Comparison of ENCODE assay signal across 15 cellular contexts in the genomic region with DNA sequence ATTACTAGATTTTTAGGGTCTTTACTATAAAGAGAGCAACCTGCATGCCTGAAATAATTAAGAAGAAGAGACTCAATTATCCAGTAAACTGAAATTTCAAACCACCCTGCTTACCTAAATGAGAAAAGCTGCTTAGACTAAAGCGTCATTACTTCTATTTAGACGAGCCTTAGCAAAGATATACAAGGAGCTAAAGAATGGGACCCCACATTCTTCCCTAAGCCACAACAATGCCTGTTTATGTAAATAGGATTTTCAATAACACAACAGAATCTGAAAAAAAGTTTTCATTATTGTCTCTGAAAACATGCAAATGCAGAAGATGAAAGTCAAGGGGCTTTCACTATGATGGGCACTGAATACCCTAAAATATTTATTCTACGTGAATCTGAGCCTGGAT. TPM values are rescaled to one million over a fixed set of nuclear protein-coding genes. Genes with fewer than 3 reads are reported as not detected.
A peak's percentile ranks its signal among the peaks of the same experiment; 100 is the strongest.
DNase-seq lines count a peak whose midpoint lies in the region; ATAC-seq and TF ChIP-seq lines count a peak whose summit lies in the region.
"Had no signal": no experiment of that assay in that cellular context is flagged by ENCODE, and none has a peak within 500 bp of the region (broad histone marks: within the 10 kb centered on the region; RNA-seq: fewer than 3 reads in every experiment).

No MANE protein-coding gene starts in this region.

- H3K9me3 ChIP-seq in HAP-1 (no peaks in the 10 kb centered on the region), HUES64 (ENCODE audit: insufficient read depth, low read depth, low read length) (no peaks in the 10 kb centered on the region), iPS-20b (ENCODE audit: insufficient read depth, low read depth, low read length) (no peaks in the 10 kb centered on the region), tibial nerve (no peaks in the 10 kb centered on the region)
- H3K9me3 ChIP-seq: A549, BLaER1, Caco-2 had no signal

- TF ChIP-seq CTCF in tibial nerve (IDR thresholded peaks at IDR 0.05) = no peak

- H3K27me3 ChIP-seq in HAP-1 (ENCODE audit: low read depth) (no peaks in the 10 kb centered on the region), HUES64 (ENCODE audit: insufficient read depth, low read length) (no peaks in the 10 kb centered on the region), iPS-20b (ENCODE audit: insufficient read depth, low read length) (no peaks in the 10 kb centered on the region), tibial nerve (peaks cover 0 to 16% of the 10 kb centered on the region in 2 donors)

- TF ChIP-seq POLR2A in tibial nerve (IDR thresholded peaks at IDR 0.05) = no peak

- ATAC-seq in HG03025 (IDR thresholded peaks at IDR 0.05; ENCODE audit: low FRiP score, unreplicated experiment) = no peak
- ATAC-seq in HG02678 (IDR thresholded peaks at IDR 0.05; ENCODE audit: unreplicated experiment) = no peak
- ATAC-seq: A549 had no signal

- no peak for TF ChIP-seq EP300 in tibial nerve (IDR thresholded peaks at IDR 0.05)

- 28% methylated on average over 3 of the region's 3 CpGs for WGBS in HUES64
- 50 to 57% methylated on average over 3 of the region's 3 CpGs for WGBS in tibial nerve, 2 donors

- H3K9ac ChIP-seq in HUES64 (ENCODE audit: low read depth, low read length) (no peak overlapping the region), iPS-20b (ENCODE audit: low read depth, low read length) (peak overlapping the region; percentile 39; the same call in 1 of the 2 replicates)
- H3K9ac ChIP-seq: BLaER1, KMS-11 had no signal

- H3K36me3 ChIP-seq in HAP-1 (replicated peaks) = peaks cover 5% of the 10 kb centered on the region
- H3K36me3 ChIP-seq in HUES64 (ENCODE audit: insufficient read depth, low read length) = no peaks in the 10 kb centered on the region; the same call in 1 of the 2 replicates
- H3K36me3 ChIP-seq in iPS-20b (ENCODE audit: insufficient read depth, low read depth, low read length) = no peaks in the 10 kb centered on the region
- H3K36me3 ChIP-seq in tibial nerve = no peaks in the 10 kb centered on the region
- H3K36me3 ChIP-seq: BLaER1 had no signal

- in situ Hi-C loops in HAP-1 (cut with MboI; ENCODE audit: low sequenced_read_pairs) = no loop called here

- H3K27ac ChIP-seq in HUES64 (ENCODE audit: low read depth, low read length) (peak overlapping the region; percentile 88; the same call in 1 of the 2 replicates), iPS-20b (ENCODE audit: low read length) (no peak overlapping the region), tibial nerve (no peak overlapping the region)
- H3K27ac ChIP-seq: A549, BLaER1, HL-60, KMS-11 had no signal

- DNase-seq in HAP-1 (ENCODE audit: low spot score in 2 of 2) = peak; percentile 40 to 98
- no peak for DNase-seq in tibial nerve (ENCODE audit: low spot score in 2 of 2)
- DNase-seq: Caco-2; CD8-positive, alpha-beta memory T cell; DMS53; GF-D8; H7 had no signal

- H3K4me1 ChIP-seq in HAP-1 (peaks cover 93% of the 10 kb centered on the region), HUES64 (ENCODE audit: insufficient read depth, low read length) (peaks cover 45% of the 10 kb centered on the region), iPS-20b (ENCODE audit: insufficient read depth, low read length) (peaks cover 37% of the 10 kb centered on the region), tibial nerve (no peaks in the 10 kb centered on the region)
- H3K4me1 ChIP-seq: A549, BLaER1 had no signal

- H3K4me3 ChIP-seq in HAP-1 (no peak overlapping the region), HUES64 (ENCODE audit: low read length) (peak overlapping the region; percentile 30), iPS-20b (ENCODE audit: low read length) (peak overlapping the region; percentile 38; the same call in 1 of the 2 replicates), tibial nerve (no peak overlapping the region)
- H3K4me3 ChIP-seq: A549, BLaER1 had no signal

RNA-seq across cellular contexts. Expression of gene GPC3, which starts 16.2 kb away (rescaled TPM):
- 61.5 TPM for polyA plus RNA-seq in HUES64 (2013, experiment 1 of 2)
- polyA plus RNA-seq in HUES64 (2013, experiment 2 of 2) = 75.8 TPM
- 100 to 1,000 TPM in 1 of 4 donors, 10 to 100 TPM in 3; 60.5 to 116 (median 72.8) TPM for total RNA-seq in tibial nerve
- total RNA-seq: CD8-positive, alpha-beta memory T cell had no signal
- polyA plus RNA-seq: A549; CD8-positive, alpha-beta memory T cell had no signal

Comparison
In these comparisons a context has a peak if more than half of its experiments do, and no peak if none do; other contexts are left out.
1. DNase-seq: peak in HAP-1 (2 of 2); none in tibial nerve (0 of 2).
2. H3K4me3 ChIP-seq: peak in HUES64 (single experiment) and iPS-20b (single experiment); none in HAP-1 (single experiment) and tibial nerve (0 of 4).